ENCODE assay signal across 17 cellular contexts in the genomic region with DNA sequence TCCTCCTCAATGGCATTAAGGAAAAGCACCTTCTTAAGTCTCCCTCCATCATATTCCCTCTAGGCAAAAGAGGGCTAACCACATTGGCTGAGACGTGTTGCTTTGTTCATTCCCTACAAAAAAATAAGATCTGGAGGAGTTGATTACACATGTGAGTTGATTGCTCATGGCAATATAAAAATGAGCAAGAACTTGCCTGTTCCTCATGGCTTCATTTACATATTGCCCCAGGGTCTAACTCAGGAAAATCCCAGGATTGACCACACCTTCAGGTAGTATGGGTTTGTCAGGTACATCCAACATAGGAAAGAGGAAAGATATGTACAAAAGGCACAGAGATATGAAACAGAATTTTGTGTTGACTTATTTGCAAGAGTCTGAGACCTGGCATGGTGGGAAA. TPM values are rescaled to one million over a fixed set of nuclear protein-coding genes. Genes with fewer than 3 reads are reported as not detected.
DNase-seq lines count a peak whose midpoint lies in the region; ATAC-seq and TF ChIP-seq lines count a peak whose summit lies in the region.
"Had no signal": no experiment of that assay in that cellular context is flagged by ENCODE, and none has a peak within 500 bp of the region (broad histone marks: within the 10 kb centered on the region; RNA-seq: fewer than 3 reads in every experiment).

No MANE protein-coding gene starts in this region.

- in situ Hi-C loops in mammary epithelial cell (cut with MboI; ENCODE audit: low sequenced_read_pairs in 2 of 2): no loop called here

- no peak overlapping the region for H3K4me2 ChIP-seq in mammary epithelial cell (ENCODE audit: insufficient read depth, low read depth, low read length)
- H3K4me2 ChIP-seq: A549 had no signal

- dilution Hi-C loops in mammary epithelial cell (cut with HindIII; ENCODE audit: low sequenced_read_pairs): no loop called here

- H3K4me3 ChIP-seq in mammary epithelial cell (replicated peaks in 1 of 3; ENCODE audit: insufficient read depth in 1 of 3, low read depth in 2 of 3, low read length in 3 of 3): no peak overlapping the region
- no peak overlapping the region for H3K4me3 ChIP-seq in breast epithelium
- H3K4me3 ChIP-seq in tibial artery: no peak overlapping the region
- H3K4me3 ChIP-seq: A549 had no signal

- H3K27ac ChIP-seq in mammary epithelial cell (ENCODE audit: insufficient read depth, low read depth, low read length) (peak overlapping the region; percentile 75), breast epithelium (no peak overlapping the region), epithelial cell of prostate (peak overlapping the region; percentile 20), tibial artery (no peak overlapping the region)
- H3K27ac ChIP-seq: 22Rv1, A549, C4-2B had no signal

- no TSS peak for BruUV-seq in mammary epithelial cell (replicated peaks; lab: Mats Ljungman, UMichigan)

- intact Hi-C loops in mammary epithelial cell (cut with micrococcal nuclease): no loop called here
- intact Hi-C loops in breast epithelium (cut with DNase I; ENCODE audit: low total_unique reads): loop anchor here (5.0 kb wide), 1 partner anchor 113 kb away; no protein-coding TSS in a partner anchor
- intact Hi-C loops in tibial artery (cut with DNase I; ENCODE audit: low total_unique reads): no loop called here

- WGBS in mammary epithelial cell (ENCODE audit: low coverage, missing lambda C conversion rate): 0% methylated on average over 1 of the region's 1 CpG

- H3K79me2 ChIP-seq in mammary epithelial cell (ENCODE audit: insufficient read depth, low read length): no peaks in the 10 kb centered on the region

- H3K27me3 ChIP-seq in mammary epithelial cell (ENCODE audit: insufficient read depth, low read length): no peaks in the 10 kb centered on the region
- H3K27me3 ChIP-seq in breast epithelium: no peaks in the 10 kb centered on the region
- H3K27me3 ChIP-seq in tibial artery: no peaks in the 10 kb centered on the region

- no peaks in the 10 kb centered on the region for H4K20me1 ChIP-seq in mammary epithelial cell (ENCODE audit: insufficient read depth, low read length)

- TF ChIP-seq CTCF in mammary epithelial cell (conservative IDR thresholded peaks at IDR 0.05 in 1 of 2, IDR thresholded peaks at IDR 0.05 in 1 of 2; ENCODE audit: extremely low read depth in 1 of 2, insufficient read depth in 1 of 2, low read depth in 1 of 2, low read length in 2 of 2): no peak
- TF ChIP-seq CTCF in breast epithelium (IDR thresholded peaks at IDR 0.05): no peak
- no peak for TF ChIP-seq CTCF in tibial artery (IDR thresholded peaks at IDR 0.05)

- H3K4me1 ChIP-seq in mammary epithelial cell (ENCODE audit: insufficient read depth, low read length) (peaks cover 11% of the 10 kb centered on the region), breast epithelium (no peaks in the 10 kb centered on the region), tibial artery (peaks cover 0 to 16% (median 3%) of the 10 kb centered on the region in 4 donors)
- H3K4me1 ChIP-seq: A549 had no signal

- DNase-seq in mammary epithelial cell (peak; percentile 91), breast epithelium (ENCODE audit: low spot score in 2 of 2) (no peak), epithelial cell of prostate (ENCODE audit: low read depth, low spot score) (peak; percentile 68), kidney tubule cell (ENCODE audit: low spot score) (peak; percentile 28), tibial artery (no peak), DMS79 treated with DMSO at 0.1 percent for 48 hours (lab: John Stamatoyannopoulos, UW) (no peak)
- DNase-seq in activated CD8-positive, alpha-beta memory T cell treated with anti-CD3 and anti-CD28 coated beads, Interleukin-2, amount 50 U/mL, for 4 hours: no peak
- DNase-seq: AML-193; Caco-2; CD4-positive, alpha-beta T cell; GDM1; H9; IMR-90 had no signal

- CTCF ChIA-PET in mammary epithelial cell (lab: Charles Lee; ENCODE audit: low non-redundant PET): no interaction called here

- ATAC-seq in HG02938 (IDR thresholded peaks at IDR 0.05; ENCODE audit: unreplicated experiment): no peak
- ATAC-seq: A549 had no signal

- H3K9me3 ChIP-seq in mammary epithelial cell (replicated peaks; ENCODE audit: insufficient read depth, low read length) (no peaks in the 10 kb centered on the region), breast epithelium (no peaks in the 10 kb centered on the region), tibial artery (no peaks in the 10 kb centered on the region)
- H3K9me3 ChIP-seq: A549, Caco-2 had no signal

- peak overlapping the region; percentile 6 for H2AFZ ChIP-seq in mammary epithelial cell (ENCODE audit: low read depth, low read length)

- no peaks in the 10 kb centered on the region for H3K36me3 ChIP-seq in mammary epithelial cell (ENCODE audit: insufficient read depth, low read length)
- no peaks in the 10 kb centered on the region for H3K36me3 ChIP-seq in breast epithelium
- no peaks in the 10 kb centered on the region for H3K36me3 ChIP-seq in tibial artery

- no peak overlapping the region for H3K9ac ChIP-seq in mammary epithelial cell (ENCODE audit: insufficient read depth, low read length)

- no peak for TF ChIP-seq POLR2A in breast epithelium (IDR thresholded peaks at IDR 0.05)

RNA-seq across cellular contexts. Expression of a gene that starts 35.5 kb away (rescaled TPM):
- 10 to 100 TPM; 27.0 to 85.8 TPM for total RNA-seq in mammary epithelial cell
- polyA plus RNA-seq in mammary epithelial cell: 15.3 TPM
- 32.8 TPM for polyA minus RNA-seq in mammary epithelial cell
- 100 to 1,000 TPM in 2 of 3 donors, 10 to 100 TPM in 1; 52.2 to 694 (median 243) TPM for total RNA-seq in breast epithelium

Comparison
In these comparisons a context has a peak if more than half of its experiments do, and no peak if none do; other contexts are left out.
1. DNase-seq: peak in mammary epithelial cell (single experiment), epithelial cell of prostate (single experiment) and kidney tubule cell (single experiment); none in breast epithelium (0 of 2), tibial artery (0 of 2), DMS79 treated with DMSO at 0.1 percent for 48 hours (single experiment) and activated CD8-positive, alpha-beta memory T cell treated with anti-CD3 and anti-CD28 coated beads, Interleukin-2, amount 50 U/mL, for 4 hours (single experiment).
2. H3K27ac ChIP-seq: peak in mammary epithelial cell (single experiment) and epithelial cell of prostate (single experiment); none in breast epithelium (0 of 2) and tibial artery (0 of 2).